Comparison of ENCODE assay signal across 10 cellular contexts in the genomic region with DNA sequence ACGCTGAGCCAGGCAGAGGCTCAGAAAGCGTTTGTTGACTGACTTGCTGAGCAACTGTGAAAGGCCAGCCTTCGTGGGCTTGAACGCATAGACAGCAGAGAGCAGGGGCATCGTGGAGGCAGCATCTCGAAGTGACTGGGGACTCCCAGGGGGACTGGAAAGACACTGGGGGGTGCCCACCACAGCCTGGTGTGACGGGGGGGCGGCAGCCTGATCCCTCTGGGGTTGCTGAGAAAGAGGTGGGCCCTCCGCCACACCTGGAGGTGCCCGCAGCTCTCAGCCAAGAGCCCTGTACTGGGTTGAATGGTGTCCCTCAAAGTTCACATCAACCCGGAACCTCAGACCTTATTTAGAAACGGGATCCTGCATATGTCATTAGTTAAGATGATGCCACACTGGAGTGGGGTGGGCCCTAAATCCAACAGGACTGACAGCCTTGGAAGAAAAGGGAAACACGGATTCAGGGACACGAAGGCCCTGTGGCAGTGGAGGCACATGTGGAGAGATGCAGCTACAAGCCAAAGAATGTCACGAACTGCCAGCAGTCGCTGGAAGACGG.
DNase-seq lines count a peak whose midpoint lies in the region; ATAC-seq and TF ChIP-seq lines count a peak whose summit lies in the region.
"Had no signal": no experiment of that assay in that cellular context is flagged by ENCODE, and none has a peak within 500 bp of the region (broad histone marks: within the 10 kb centered on the region; RNA-seq: fewer than 3 reads in every experiment).

No MANE protein-coding gene starts in this region.

- H3K9me2 ChIP-seq in hepatocyte (replicated peaks; ENCODE audit: insufficient read depth) = no peaks in the 10 kb centered on the region

- POLR2A ChIA-PET in AG04450 (lab: Yijun Ruan, JAX) = interaction anchor here (1.5 kb wide), 1 partner anchor 10 kb away, joined by 9 read pairs; no protein-coding TSS in a partner anchor

- no peaks in the 10 kb centered on the region for H3K36me3 ChIP-seq in hepatocyte (replicated peaks; ENCODE audit: insufficient read depth, low read depth)

- H3K4me3 ChIP-seq in AG04450 (ENCODE audit: low read depth, low read length) (no peak overlapping the region), hepatocyte (no peak overlapping the region), lower leg skin (ENCODE audit: low read depth, poor library complexity, severe bottlenecking) (no peak overlapping the region)

- intact Hi-C loops in sciatic nerve (cut with DNase I) = no loop called here
- intact Hi-C loops in lower leg skin (cut with DNase I; ENCODE audit: low total_unique reads) = no loop called here

- WGBS in adipose tissue, 3 donors = 61 to 75% (median 63%) methylated on average over 17 of the region's 17 CpGs
- 88% methylated on average over 17 of the region's 17 CpGs for WGBS in hepatocyte (ENCODE audit: low lambda C conversion rate, missing lambda C conversion rate)
- WGBS in lower leg skin, 2 donors = 68 to 72% methylated on average over 17 of the region's 17 CpGs

- no peak for ATAC-seq in sciatic nerve

- TF ChIP-seq CTCF in AG04450 (IDR thresholded peaks at IDR 0.05; ENCODE audit: low read depth, low read length) = no peak
- TF ChIP-seq CTCF in hepatocyte (IDR thresholded peaks at IDR 0.05; ENCODE audit: poor library complexity) = no peak
- no peak for TF ChIP-seq CTCF in lower leg skin (IDR thresholded peaks at IDR 0.05)

- H3K9me3 ChIP-seq in AG04450 (ENCODE audit: control insufficient read depth, insufficient read depth, low read length) (no peaks in the 10 kb centered on the region; the same call in 1 of the 2 replicates), hepatocyte (ENCODE audit: low read depth) (no peaks in the 10 kb centered on the region)

- no peak for DNase-seq in AG04450 (ENCODE audit: low read depth, low spot score)
- no peak for DNase-seq in hepatocyte (ENCODE audit: low spot score)
- DNase-seq in sciatic nerve (ENCODE audit: low spot score) = peak; percentile 69
- DNase-seq in lower leg skin (ENCODE audit: low spot score in 2 of 2) = no peak
- no peak for DNase-seq in activated gamma-delta T cell (lab: John Stamatoyannopoulos, UW)
- no peak for DNase-seq in NCI-H1048 (lab: John Stamatoyannopoulos, UW)
- DNase-seq in effector CD4-positive, alpha-beta T cell = no peak
- DNase-seq: NCI-H1417 treated with DMSO at 0.1 percent for 48 hours, NCI-H524 treated with DMSO at 0.1 percent for 48 hours had no signal

- no peak for TF ChIP-seq POLR2A in lower leg skin (IDR thresholded peaks at IDR 0.05)

- peaks cover 14% of the 10 kb centered on the region for H4K20me1 ChIP-seq in hepatocyte (ENCODE audit: insufficient read depth, poor library complexity, severe bottlenecking)

- H3K79me2 ChIP-seq in hepatocyte = peaks cover 6% of the 10 kb centered on the region

- no peak overlapping the region for H3K4me2 ChIP-seq in hepatocyte

- peak overlapping the region; percentile 95 for H3K27ac ChIP-seq in AG04450 (ENCODE audit: low read depth, low read length)
- peak overlapping the region; percentile 14 for H3K27ac ChIP-seq in adipose tissue (ENCODE audit: low read depth, low read length)
- H3K27ac ChIP-seq in hepatocyte = peak overlapping the region; percentile 95

- CTCF ChIA-PET in AG04450 (lab: Charles Lee) = interaction anchor here (0.8 to 3.1 kb wide), 12 partner anchors 10 to 392 kb away, joined by 3 to 28 read pairs (median 5); no protein-coding TSS in a partner anchor

- H2AFZ ChIP-seq in hepatocyte = no peak overlapping the region

- H3K27me3 ChIP-seq in AG04450 (ENCODE audit: control insufficient read depth, insufficient read depth, low read length) = no peaks in the 10 kb centered on the region
- H3K27me3 ChIP-seq in hepatocyte = no peaks in the 10 kb centered on the region

- peaks cover 9% of the 10 kb centered on the region for H3K4me1 ChIP-seq in hepatocyte (ENCODE audit: insufficient read depth)

Comparison
In these comparisons a context has a peak if more than half of its experiments do, and no peak if none do; other contexts are left out.
1. H3K27ac ChIP-seq: peak in every context shown above with its lines; median percentile 95 in AG04450; 95 in hepatocyte; 14 in adipose tissue.